18 cellular contexts compared by ENCODE assay signal in genomic region chr15:63255485-63255990, GRCh38. TPM values are rescaled to one million over a fixed set of nuclear protein-coding genes. Genes with fewer than 3 reads are reported as not detected.
DNase-seq lines count a peak whose midpoint lies in the region; ATAC-seq lines count a peak whose summit lies in the region.
"Had no signal": no experiment of that assay in that cellular context is flagged by ENCODE, and none has a peak within 500 bp of the region (broad histone marks: within the 10 kb centered on the region; RNA-seq: fewer than 3 reads in every experiment).

No MANE protein-coding gene starts in this region.

- H3K4me3 ChIP-seq in mesendoderm (ENCODE audit: low read length), result no peak overlapping the region
- H3K4me3 ChIP-seq: heart left ventricle, tibial nerve had no signal

- H3K36me3 ChIP-seq in mesendoderm (ENCODE audit: control insufficient read depth, insufficient read depth, low read length), result no peaks in the 10 kb centered on the region

- no peaks in the 10 kb centered on the region for H3K27me3 ChIP-seq in mesendoderm (ENCODE audit: insufficient read depth, low read length, poor library complexity)
- H3K27me3 ChIP-seq: heart left ventricle, tibial nerve had no signal

- H3K27ac ChIP-seq in mesendoderm (ENCODE audit: low read depth, low read length), result no peak overlapping the region
- H3K27ac ChIP-seq: heart left ventricle had no signal

- no peaks in the 10 kb centered on the region for H3K79me1 ChIP-seq in mesendoderm (ENCODE audit: low read length)

- DNase-seq in activated naive CD4-positive, alpha-beta T cell treated with anti-CD3 and anti-CD28 coated beads for 36 hours, result no peak
- no peak for DNase-seq in mesendoderm
- no peak for DNase-seq in NOMO-1 treated with dmso at 0.1 percent for 144 hours (lab: John Stamatoyannopoulos, UW; ENCODE audit: unreplicated experiment)
- DNase-seq in stimulated activated CD8-positive, alpha-beta memory T cell treated with anti-CD3 and anti-CD28 coated beads, Interleukin-4, amount 100 ng/mL, for 48 hours, result no peak
- no peak for DNase-seq in anterior cingulate cortex (lab: John Stamatoyannopoulos, UW)
- DNase-seq: AML-193; aorta; DMS79 treated with DMSO at 0.1 percent for 48 hours; heart left ventricle; left colon; stimulated activated CD4-positive, alpha-beta T cell treated with anti-CD3 and anti-CD28 coated beads, Interleukin-4, amount 100 ng/mL, for 1 hour had no signal

- no peaks in the 10 kb centered on the region for H3K79me2 ChIP-seq in mesendoderm (ENCODE audit: control insufficient read depth, insufficient read depth, low read length)

- no peak overlapping the region for H3K4me3 Mint-ChIP-seq in activated naive CD4-positive, alpha-beta T cell treated with anti-CD3 and anti-CD28 coated beads, Interleukin-2, amount 50 U/mL, for 24 hours
- H3K4me3 Mint-ChIP-seq in activated naive CD4-positive, alpha-beta T cell treated with anti-CD3 and anti-CD28 coated beads for 36 hours, result no peak overlapping the region
- H3K4me3 Mint-ChIP-seq in activated T-helper 17 cell treated with anti-CD3 and anti-CD28 coated beads, Interleukin-2, amount 50 U/mL, for 72 hours, result no peak overlapping the region

- H2BK5ac ChIP-seq in mesendoderm (ENCODE audit: low read length), result no peak overlapping the region

- no peaks in the 10 kb centered on the region for H3K27me3 Mint-ChIP-seq in activated naive CD4-positive, alpha-beta T cell treated with anti-CD3 and anti-CD28 coated beads, Interleukin-2, amount 50 U/mL, for 24 hours
- H3K27me3 Mint-ChIP-seq in activated naive CD4-positive, alpha-beta T cell treated with anti-CD3 and anti-CD28 coated beads for 36 hours (ENCODE audit: low read depth), result no peaks in the 10 kb centered on the region
- no peaks in the 10 kb centered on the region for H3K27me3 Mint-ChIP-seq in activated T-helper 17 cell treated with anti-CD3 and anti-CD28 coated beads, Interleukin-2, amount 50 U/mL, for 72 hours

- no peaks in the 10 kb centered on the region for H3K4me1 ChIP-seq in mesendoderm (ENCODE audit: control insufficient read depth, low read depth, low read length)

- no peak overlapping the region for H3K23ac ChIP-seq in mesendoderm (ENCODE audit: low read length)

- H3K4ac ChIP-seq in mesendoderm (ENCODE audit: low read depth, low read length), result no peak overlapping the region

- WGBS in mesendoderm (ENCODE audit: extremely low coverage, insufficient coverage, low lambda C conversion rate), result no CpG with 5 or more reads among the region's 1 CpG

- H2BK120ac ChIP-seq in mesendoderm (ENCODE audit: low read depth, low read length), result no peak overlapping the region

- CTCF ChIA-PET in activated naive CD4-positive, alpha-beta T cell treated with anti-CD3 and anti-CD28 coated beads for 36 hours (lab: Charles Lee), result no interaction called here

- no peak for ATAC-seq in activated T-helper 17 cell treated with anti-CD3 and anti-CD28 coated beads, Interleukin-2, amount 50 U/mL, for 72 hours (replicated peaks)
- ATAC-seq in HG03175 (IDR thresholded peaks at IDR 0.05; ENCODE audit: unreplicated experiment), result no peak
- ATAC-seq: heart left ventricle, HepG2, left colon, Right ventricle myocardium inferior, sciatic nerve had no signal

- H3K18ac ChIP-seq in mesendoderm (ENCODE audit: low read length), result peak overlapping the region; percentile 80

- no peaks in the 10 kb centered on the region for H3K9me3 Mint-ChIP-seq in activated naive CD4-positive, alpha-beta T cell treated with anti-CD3 and anti-CD28 coated beads, Interleukin-2, amount 50 U/mL, for 24 hours
- no peaks in the 10 kb centered on the region for H3K9me3 Mint-ChIP-seq in activated naive CD4-positive, alpha-beta T cell treated with anti-CD3 and anti-CD28 coated beads for 36 hours
- H3K9me3 Mint-ChIP-seq in activated T-helper 17 cell treated with anti-CD3 and anti-CD28 coated beads, Interleukin-2, amount 50 U/mL, for 72 hours, result no peaks in the 10 kb centered on the region

- H3K4me2 ChIP-seq in mesendoderm (ENCODE audit: low read length), result no peak overlapping the region

- H3K36me3 Mint-ChIP-seq in activated naive CD4-positive, alpha-beta T cell treated with anti-CD3 and anti-CD28 coated beads, Interleukin-2, amount 50 U/mL, for 24 hours, result peaks cover 23% of the 10 kb centered on the region
- H3K36me3 Mint-ChIP-seq in activated naive CD4-positive, alpha-beta T cell treated with anti-CD3 and anti-CD28 coated beads for 36 hours (ENCODE audit: low read depth), result peaks cover 32% of the 10 kb centered on the region
- peaks cover 100% of the 10 kb centered on the region for H3K36me3 Mint-ChIP-seq in activated T-helper 17 cell treated with anti-CD3 and anti-CD28 coated beads, Interleukin-2, amount 50 U/mL, for 72 hours (ENCODE audit: low read depth)

- no peak overlapping the region for H3K56ac ChIP-seq in mesendoderm (ENCODE audit: low read length)

- peaks cover 28% of the 10 kb centered on the region for H3K4me1 Mint-ChIP-seq in activated naive CD4-positive, alpha-beta T cell treated with anti-CD3 and anti-CD28 coated beads, Interleukin-2, amount 50 U/mL, for 24 hours
- H3K4me1 Mint-ChIP-seq in activated naive CD4-positive, alpha-beta T cell treated with anti-CD3 and anti-CD28 coated beads for 36 hours (ENCODE audit: low read depth), result peaks cover 12% of the 10 kb centered on the region
- peaks cover 14% of the 10 kb centered on the region for H3K4me1 Mint-ChIP-seq in activated T-helper 17 cell treated with anti-CD3 and anti-CD28 coated beads, Interleukin-2, amount 50 U/mL, for 72 hours

- H2AK5ac ChIP-seq in mesendoderm (ENCODE audit: low read length), result no peak overlapping the region

- no peak overlapping the region for H4K5ac ChIP-seq in mesendoderm (ENCODE audit: low read length)

- peak overlapping the region; percentile 81 for H3K27ac Mint-ChIP-seq in activated naive CD4-positive, alpha-beta T cell treated with anti-CD3 and anti-CD28 coated beads, Interleukin-2, amount 50 U/mL, for 24 hours
- no peak overlapping the region for H3K27ac Mint-ChIP-seq in activated naive CD4-positive, alpha-beta T cell treated with anti-CD3 and anti-CD28 coated beads for 36 hours
- H3K27ac Mint-ChIP-seq in activated T-helper 17 cell treated with anti-CD3 and anti-CD28 coated beads, Interleukin-2, amount 50 U/mL, for 72 hours, result peak overlapping the region; percentile 61

- no peak overlapping the region for H4K8ac ChIP-seq in mesendoderm (ENCODE audit: low read depth, low read length)

- H2BK15ac ChIP-seq in mesendoderm (replicated peaks; ENCODE audit: low read depth), result no peak overlapping the region

- intact Hi-C loops in activated naive CD4-positive, alpha-beta T cell treated with anti-CD3 and anti-CD28 coated beads for 36 hours (cut with micrococcal nuclease), result no loop called here

- H3K9ac ChIP-seq in mesendoderm (ENCODE audit: low read length), result no peak overlapping the region

RNA-seq across cellular contexts. Expression of gene APH1B, which starts 21.9 kb away (rescaled TPM):
- 1 to 10 TPM; 6.7 to 8.6 TPM for total RNA-seq in activated naive CD4-positive, alpha-beta T cell treated with anti-CD3 and anti-CD28 coated beads for 36 hours
- 1 to 10 TPM; 7.8 to 8.7 TPM for total RNA-seq in activated T-helper 17 cell treated with anti-CD3 and anti-CD28 coated beads, Interleukin-2, amount 50 U/mL, for 72 hours
- 7.5 TPM for polyA plus RNA-seq in mesendoderm (2013, experiment 1 of 2)
- polyA plus RNA-seq in mesendoderm (2013, experiment 2 of 2), result 6.9 TPM
